9 cellular contexts compared by ENCODE assay signal in the genomic region with DNA sequence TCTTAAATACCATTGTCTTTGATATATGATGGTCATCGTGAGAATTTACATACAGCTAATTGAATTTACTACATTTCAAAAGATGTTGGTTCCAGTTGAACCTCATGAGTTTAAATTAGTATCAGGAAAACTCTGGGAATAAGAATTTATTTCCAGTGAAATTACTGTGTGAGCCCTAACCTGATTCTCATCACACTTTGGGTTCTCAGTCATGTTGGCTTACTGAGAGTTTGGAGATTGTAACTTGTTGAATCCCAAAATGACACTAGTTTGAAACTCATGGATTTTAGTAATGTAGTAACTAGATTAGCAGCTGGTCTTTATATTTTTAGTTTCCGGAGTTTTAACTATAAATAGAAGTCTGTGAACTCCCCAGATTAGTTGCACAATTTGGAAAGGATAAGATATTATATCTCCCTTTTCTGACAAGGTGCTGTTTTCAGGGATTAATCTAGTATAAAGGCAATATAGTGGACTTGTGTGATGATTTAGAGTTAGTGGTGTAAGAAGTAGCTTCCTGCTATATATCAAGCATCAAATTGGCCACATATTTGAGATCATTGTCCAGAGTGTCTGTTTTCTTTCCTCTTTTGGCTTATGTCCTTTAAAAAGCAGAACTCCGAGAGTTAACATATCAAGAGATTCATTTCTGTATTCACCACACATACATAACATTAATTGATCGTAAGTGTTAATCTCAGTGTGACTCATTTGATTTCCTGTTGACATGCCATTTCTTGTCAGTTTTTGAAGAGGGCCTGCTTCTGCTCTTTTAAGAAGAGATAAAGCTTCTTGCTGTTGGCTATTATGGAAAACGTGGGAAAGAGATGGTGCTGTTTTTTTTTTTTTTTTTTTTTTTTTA. TPM values are rescaled to one million over a fixed set of nuclear protein-coding genes. Genes with fewer than 3 reads are reported as not detected.
DNase-seq lines count a peak whose midpoint lies in the region; ATAC-seq, FAIRE-seq and TF ChIP-seq lines count a peak whose summit lies in the region.
"Had no signal": no experiment of that assay in that cellular context is flagged by ENCODE, and none has a peak within 500 bp of the region (broad histone marks: within the 10 kb centered on the region; RNA-seq: fewer than 3 reads in every experiment).

No MANE protein-coding gene starts in this region.

- peak overlapping the region; percentile 41 to 79 for H3K27ac ChIP-seq in small intestine (ENCODE audit: low read depth in 1 of 2, low read length in 1 of 2)

- H3K4me3 Mint-ChIP-seq in T-helper 17 cell, result peak overlapping the region; percentile 77
- H3K4me3 Mint-ChIP-seq: nephron progenitor cell had no signal

- no peak for FAIRE-seq in small intestine (lab: Jason Lieb, UNC)

- peak; percentile 56 for DNase-seq in HCEC 1CT
- no peak for DNase-seq in T-helper 17 cell
- peak; percentile 39 for DNase-seq in fibroblast of pulmonary artery (ENCODE audit: low read depth)
- no peak for DNase-seq in small intestine
- DNase-seq in Kasumi-1 (lab: John Stamatoyannopoulos, UW), result no peak
- DNase-seq in GM03348 (ENCODE audit: low spot score), result no peak
- DNase-seq in NCI-H1092 treated with DMSO at 0.1 percent for 48 hours (lab: John Stamatoyannopoulos, UW), result no peak
- DNase-seq: nephron progenitor cell had no signal

- H3K27me3 Mint-ChIP-seq in T-helper 17 cell, result no peaks in the 10 kb centered on the region

- peak; percentile 55 for ATAC-seq in T-helper 17 cell
- no peak for ATAC-seq in GM18861 (IDR thresholded peaks at IDR 0.05; ENCODE audit: unreplicated experiment)

- WGBS in small intestine, 3 donors, result 32 to 47% (median 36%) methylated on average over 5 of the region's 5 CpGs

- H3K4me1 Mint-ChIP-seq in T-helper 17 cell, result peaks cover 46% of the 10 kb centered on the region

- H3K27me3 ChIP-seq in small intestine (ENCODE audit: control insufficient read depth in 2 of 2, insufficient read depth in 2 of 2, low read length in 2 of 2), result no peaks in the 10 kb centered on the region

- peak overlapping the region; percentile 100 for H3K27ac Mint-ChIP-seq in T-helper 17 cell

- no peak for TF ChIP-seq CTCF in fibroblast of pulmonary artery (IDR thresholded peaks at IDR 0.05; ENCODE audit: low read length, missing control alignments)

- H3K4me3 ChIP-seq in fibroblast of pulmonary artery (replicated peaks; ENCODE audit: low read depth, low read length) (no peak overlapping the region), small intestine (ENCODE audit: low read depth in 1 of 2, low read length in 2 of 2) (no peak overlapping the region)

- H3K4me1 ChIP-seq in small intestine (ENCODE audit: control insufficient read depth in 2 of 2, insufficient read depth in 1 of 2, low read depth in 1 of 2, low read length in 1 of 2), result peaks cover 2 to 11% of the 10 kb centered on the region in 2 donors

- H3K9me3 ChIP-seq in T-helper 17 cell (ENCODE audit: control insufficient read depth, low read length, poor library complexity, severe bottlenecking) (no peaks in the 10 kb centered on the region), small intestine (ENCODE audit: control insufficient read depth, low read depth) (no peaks in the 10 kb centered on the region)

- peaks cover 2% of the 10 kb centered on the region for H3K36me3 Mint-ChIP-seq in T-helper 17 cell (ENCODE audit: low read depth)

- no peaks in the 10 kb centered on the region for H3K36me3 ChIP-seq in small intestine (ENCODE audit: control insufficient read depth in 2 of 2, insufficient read depth in 2 of 2, low read length in 2 of 2)

RNA-seq across cellular contexts. Expression of gene NDUFV2, which starts 15.7 kb away (rescaled TPM):
- 100 to 1,000 TPM; 222 to 231 TPM for total RNA-seq in T-helper 17 cell
- 100 to 1,000 TPM; 175 to 300 (median 241) TPM for polyA plus RNA-seq in small intestine

RNA-seq across cellular contexts. Expression of gene ANKRD12, which starts 18.4 kb away (rescaled TPM):
- total RNA-seq in T-helper 17 cell, result 100 to 1,000 TPM; 191 to 257 TPM
- polyA plus RNA-seq in small intestine, result 10 to 100 TPM in 2 of 3 donors, 1 to 10 TPM in 1; 7.5 to 22.2 (median 21.2) TPM

Comparison
In these comparisons a context has a peak if more than half of its experiments do, and no peak if none do; other contexts are left out.
1. DNase-seq: peak in HCEC 1CT (single experiment) and fibroblast of pulmonary artery (single experiment); none in T-helper 17 cell (0 of 3), small intestine (single experiment), Kasumi-1 (0 of 2), GM03348 (single experiment) and NCI-H1092 treated with DMSO at 0.1 percent for 48 hours (single experiment).